Comparison of ENCODE assay signal across 1 cellular context in genomic region chr17:7484067-7484963, GRCh38.
TF ChIP-seq lines count a peak whose summit lies in the region.

Gene POLR2A (plus strand): TSS chr17:7484366.

TF ChIP-seq in K562, 482 proteins besides CTCF, POLR2A, EP300 and RAD21 (continued from another document and continues in another):
- TF ChIP-seq ZBTB9 (CRISPR knock-in tag; IDR thresholded peaks at IDR 0.05) (peak; percentile 44; the same call in 1 of the 2 replicates), TSC22D4 (tag; IDR thresholded peaks at IDR 0.05) (no peak), TCF7L2 (IDR thresholded peaks at IDR 0.05; ENCODE audit: low read depth, low read length) (peak; percentile 86), GATAD2A (IDR thresholded peaks at IDR 0.05) (peak; percentile 21; the same call in 1 of the 2 replicates), SMARCE1 (IDR thresholded peaks at IDR 0.05) (no peak), IFI16 (CRISPR knock-in tag; IDR thresholded peaks at IDR 0.05) (no peak), ETS1 (conservative IDR thresholded peaks at IDR 0.05; ENCODE audit: control insufficient read depth, low read depth, low read length) (no peak; the same call in none of the 2 replicates), ATF3 (IDR thresholded peaks at IDR 0.05) (no peak), ATF3 (CRISPR knock-in tag; conservative IDR thresholded peaks at IDR 0.05) (peak; percentile 71; the same call in 1 of the 2 replicates), NUFIP1 (IDR thresholded peaks at IDR 0.05; ENCODE audit: partially characterized antibody) (no peak), ZNF143 (CRISPR knock-in tag; IDR thresholded peaks at IDR 0.05) (peak; percentile 63; the same call in 1 of the 2 replicates), NR0B1 (IDR thresholded peaks at IDR 0.05; ENCODE audit: partially characterized antibody) (no peak), HDAC3 (IDR thresholded peaks at IDR 0.05; ENCODE audit: borderline replicate concordance, partially characterized antibody) (peak; percentile 28), FOXA1 (IDR thresholded peaks at IDR 0.05; ENCODE audit: borderline replicate concordance) (no peak), ZNF77 (CRISPR knock-in tag; IDR thresholded peaks at IDR 0.05) (no peak), MEIS2 (IDR thresholded peaks at IDR 0.05; ENCODE audit: partially characterized antibody) (peak; percentile 87), KAT2B (IDR thresholded peaks at IDR 0.05; ENCODE audit: low read depth, low read length) (no peak), GABPB2 (CRISPR knock-in tag; conservative IDR thresholded peaks at IDR 0.05) (no peak), IRF1 (CRISPR knock-in tag; IDR thresholded peaks at IDR 0.05; ENCODE audit: borderline replicate concordance) (peak; percentile 40; the same call in 1 of the 2 replicates), CREM (IDR thresholded peaks at IDR 0.05; ENCODE audit: low read depth) (peak; percentile 64), SP2 (IDR thresholded peaks at IDR 0.05; ENCODE audit: extremely low read depth, low read depth, low read length, poor library complexity, severe bottlenecking) (no peak), ZBTB11 (CRISPR knock-in tag; IDR thresholded peaks at IDR 0.05) (0 out of 6 replicates have a peak, but pooled peaks of 1 of the 3 experiments have one; percentile 17), SAFB (IDR thresholded peaks at IDR 0.05; ENCODE audit: borderline replicate concordance, low read depth, low read length) (no peak), POLR2B (IDR thresholded peaks at IDR 0.05; ENCODE audit: low read depth, partially characterized antibody) (peak; percentile 99), SAP30 (IDR thresholded peaks at IDR 0.05; ENCODE audit: borderline replicate concordance, insufficient read depth, low read depth, low read length, poor library complexity, severe bottlenecking) (no peak), JUND (IDR thresholded peaks at IDR 0.05; ENCODE audit: borderline replicate concordance, low read depth, low read length) (peak; percentile 84), JUND (tag; IDR thresholded peaks at IDR 0.05; ENCODE audit: borderline replicate concordance, low read depth, low read length) (no peak; the same call in 2 of the 3 replicates), CBX8 (IDR thresholded peaks at IDR 0.05; ENCODE audit: borderline replicate concordance, extremely low read depth, low read depth, low read length, poor library complexity, severe bottlenecking) (no peak), ZNF316 (IDR thresholded peaks at IDR 0.05) (no peak), NFE2L1 (tag; IDR thresholded peaks at IDR 0.05; ENCODE audit: borderline replicate concordance, low read depth) (no peak), SIN3A (IDR thresholded peaks at IDR 0.05; ENCODE audit: borderline replicate concordance in 2 of 2, control insufficient read depth in 1 of 2, low read depth in 2 of 2, low read length in 2 of 2) (peak in 1 of 2 experiments; percentile 55; a peak in 3 of 4 replicates), MAX (CRISPR knock-in tag; IDR thresholded peaks at IDR 0.05) (peak; percentile 63), ZC3H11A (IDR thresholded peaks at IDR 0.05; ENCODE audit: low read depth, low read length) (no peak)
- TF ChIP-seq, protein P1, sequence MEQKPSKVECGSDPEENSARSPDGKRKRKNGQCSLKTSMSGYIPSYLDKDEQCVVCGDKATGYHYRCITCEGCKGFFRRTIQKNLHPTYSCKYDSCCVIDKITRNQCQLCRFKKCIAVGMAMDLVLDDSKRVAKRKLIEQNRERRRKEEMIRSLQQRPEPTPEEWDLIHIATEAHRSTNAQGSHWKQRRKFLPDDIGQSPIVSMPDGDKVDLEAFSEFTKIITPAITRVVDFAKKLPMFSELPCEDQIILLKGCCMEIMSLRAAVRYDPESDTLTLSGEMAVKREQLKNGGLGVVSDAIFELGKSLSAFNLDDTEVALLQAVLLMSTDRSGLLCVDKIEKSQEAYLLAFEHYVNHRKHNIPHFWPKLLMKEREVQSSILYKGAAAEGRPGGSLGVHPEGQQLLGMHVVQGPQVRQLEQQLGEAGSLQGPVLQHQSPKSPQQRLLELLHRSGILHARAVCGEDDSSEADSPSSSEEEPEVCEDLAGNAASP (IDR thresholded peaks at IDR 0.05): no peak
- TF ChIP-seq, protein P2, sequence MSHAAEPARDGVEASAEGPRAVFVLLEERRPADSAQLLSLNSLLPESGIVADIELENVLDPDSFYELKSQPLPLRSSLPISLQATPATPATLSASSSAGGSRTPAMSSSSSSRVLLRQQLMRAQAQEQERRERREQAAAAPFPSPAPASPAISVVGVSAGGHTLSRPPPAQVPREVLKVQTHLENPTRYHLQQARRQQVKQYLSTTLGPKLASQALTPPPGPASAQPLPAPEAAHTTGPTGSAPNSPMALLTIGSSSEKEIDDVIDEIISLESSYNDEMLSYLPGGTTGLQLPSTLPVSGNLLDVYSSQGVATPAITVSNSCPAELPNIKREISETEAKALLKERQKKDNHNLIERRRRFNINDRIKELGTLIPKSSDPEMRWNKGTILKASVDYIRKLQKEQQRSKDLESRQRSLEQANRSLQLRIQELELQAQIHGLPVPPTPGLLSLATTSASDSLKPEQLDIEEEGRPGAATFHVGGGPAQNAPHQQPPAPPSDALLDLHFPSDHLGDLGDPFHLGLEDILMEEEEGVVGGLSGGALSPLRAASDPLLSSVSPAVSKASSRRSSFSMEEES (CRISPR knock-in tag; IDR thresholded peaks at IDR 0.05): no peak
- TF ChIP-seq, protein P3, sequence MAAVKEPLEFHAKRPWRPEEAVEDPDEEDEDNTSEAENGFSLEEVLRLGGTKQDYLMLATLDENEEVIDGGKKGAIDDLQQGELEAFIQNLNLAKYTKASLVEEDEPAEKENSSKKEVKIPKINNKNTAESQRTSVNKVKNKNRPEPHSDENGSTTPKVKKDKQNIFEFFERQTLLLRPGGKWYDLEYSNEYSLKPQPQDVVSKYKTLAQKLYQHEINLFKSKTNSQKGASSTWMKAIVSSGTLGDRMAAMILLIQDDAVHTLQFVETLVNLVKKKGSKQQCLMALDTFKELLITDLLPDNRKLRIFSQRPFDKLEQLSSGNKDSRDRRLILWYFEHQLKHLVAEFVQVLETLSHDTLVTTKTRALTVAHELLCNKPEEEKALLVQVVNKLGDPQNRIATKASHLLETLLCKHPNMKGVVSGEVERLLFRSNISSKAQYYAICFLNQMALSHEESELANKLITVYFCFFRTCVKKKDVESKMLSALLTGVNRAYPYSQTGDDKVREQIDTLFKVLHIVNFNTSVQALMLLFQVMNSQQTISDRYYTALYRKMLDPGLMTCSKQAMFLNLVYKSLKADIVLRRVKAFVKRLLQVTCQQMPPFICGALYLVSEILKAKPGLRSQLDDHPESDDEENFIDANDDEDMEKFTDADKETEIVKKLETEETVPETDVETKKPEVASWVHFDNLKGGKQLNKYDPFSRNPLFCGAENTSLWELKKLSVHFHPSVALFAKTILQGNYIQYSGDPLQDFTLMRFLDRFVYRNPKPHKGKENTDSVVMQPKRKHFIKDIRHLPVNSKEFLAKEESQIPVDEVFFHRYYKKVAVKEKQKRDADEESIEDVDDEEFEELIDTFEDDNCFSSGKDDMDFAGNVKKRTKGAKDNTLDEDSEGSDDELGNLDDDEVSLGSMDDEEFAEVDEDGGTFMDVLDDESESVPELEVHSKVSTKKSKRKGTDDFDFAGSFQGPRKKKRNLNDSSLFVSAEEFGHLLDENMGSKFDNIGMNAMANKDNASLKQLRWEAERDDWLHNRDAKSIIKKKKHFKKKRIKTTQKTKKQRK (IDR thresholded peaks at IDR 0.05; ENCODE audit: borderline replicate concordance, low read depth, low read length): no peak; the same call in 1 of the 2 replicates
- TF ChIP-seq, protein P4, sequence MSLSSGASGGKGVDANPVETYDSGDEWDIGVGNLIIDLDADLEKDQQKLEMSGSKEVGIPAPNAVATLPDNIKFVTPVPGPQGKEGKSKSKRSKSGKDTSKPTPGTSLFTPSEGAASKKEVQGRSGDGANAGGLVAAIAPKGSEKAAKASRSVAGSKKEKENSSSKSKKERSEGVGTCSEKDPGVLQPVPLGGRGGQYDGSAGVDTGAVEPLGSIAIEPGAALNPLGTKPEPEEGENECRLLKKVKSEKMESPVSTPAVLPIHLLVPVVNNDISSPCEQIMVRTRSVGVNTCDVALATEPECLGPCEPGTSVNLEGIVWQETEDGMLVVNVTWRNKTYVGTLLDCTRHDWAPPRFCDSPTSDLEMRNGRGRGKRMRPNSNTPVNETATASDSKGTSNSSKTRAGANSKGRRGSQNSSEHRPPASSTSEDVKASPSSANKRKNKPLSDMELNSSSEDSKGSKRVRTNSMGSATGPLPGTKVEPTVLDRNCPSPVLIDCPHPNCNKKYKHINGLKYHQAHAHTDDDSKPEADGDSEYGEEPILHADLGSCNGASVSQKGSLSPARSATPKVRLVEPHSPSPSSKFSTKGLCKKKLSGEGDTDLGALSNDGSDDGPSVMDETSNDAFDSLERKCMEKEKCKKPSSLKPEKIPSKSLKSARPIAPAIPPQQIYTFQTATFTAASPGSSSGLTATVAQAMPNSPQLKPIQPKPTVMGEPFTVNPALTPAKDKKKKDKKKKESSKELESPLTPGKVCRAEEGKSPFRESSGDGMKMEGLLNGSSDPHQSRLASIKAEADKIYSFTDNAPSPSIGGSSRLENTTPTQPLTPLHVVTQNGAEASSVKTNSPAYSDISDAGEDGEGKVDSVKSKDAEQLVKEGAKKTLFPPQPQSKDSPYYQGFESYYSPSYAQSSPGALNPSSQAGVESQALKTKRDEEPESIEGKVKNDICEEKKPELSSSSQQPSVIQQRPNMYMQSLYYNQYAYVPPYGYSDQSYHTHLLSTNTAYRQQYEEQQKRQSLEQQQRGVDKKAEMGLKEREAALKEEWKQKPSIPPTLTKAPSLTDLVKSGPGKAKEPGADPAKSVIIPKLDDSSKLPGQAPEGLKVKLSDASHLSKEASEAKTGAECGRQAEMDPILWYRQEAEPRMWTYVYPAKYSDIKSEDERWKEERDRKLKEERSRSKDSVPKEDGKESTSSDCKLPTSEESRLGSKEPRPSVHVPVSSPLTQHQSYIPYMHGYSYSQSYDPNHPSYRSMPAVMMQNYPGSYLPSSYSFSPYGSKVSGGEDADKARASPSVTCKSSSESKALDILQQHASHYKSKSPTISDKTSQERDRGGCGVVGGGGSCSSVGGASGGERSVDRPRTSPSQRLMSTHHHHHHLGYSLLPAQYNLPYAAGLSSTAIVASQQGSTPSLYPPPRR (CRISPR knock-in tag; IDR thresholded peaks at IDR 0.05; ENCODE audit: borderline replicate concordance): peak; percentile 11; the same call in 1 of the 2 replicates
